19 cellular contexts compared by ENCODE assay signal in genomic region chr4:6441202-6441582, GRCh38. TPM values are rescaled to one million over a fixed set of nuclear protein-coding genes. Genes with fewer than 3 reads are reported as not detected.
DNase-seq lines count a peak whose midpoint lies in the region; ATAC-seq and TF ChIP-seq lines count a peak whose summit lies in the region.
"Had no signal": no experiment of that assay in that cellular context is flagged by ENCODE, and none has a peak within 500 bp of the region (broad histone marks: within the 10 kb centered on the region; RNA-seq: fewer than 3 reads in every experiment).

No MANE protein-coding gene starts in this region.

- no peak for DNase-seq in GM23338 (ENCODE audit: low spot score)
- DNase-seq in glutamatergic neuron, result no peak
- DNase-seq in OCI-M2 (lab: John Stamatoyannopoulos, UW; ENCODE audit: unreplicated experiment), result no peak
- no peak for DNase-seq in NCI-H2196 (lab: John Stamatoyannopoulos, UW; ENCODE audit: unreplicated experiment)
- DNase-seq: ACHN; AML-193; Calu3; CD8-positive, alpha-beta T cell; DMS53; DND-41; EL; GM23248; HFFc6; IMR-90 had no signal

- ATAC-seq in GM23338, result peak; percentile 40; the same call in 2 of the 3 replicates
- ATAC-seq in HG02938 (IDR thresholded peaks at IDR 0.05; ENCODE audit: unreplicated experiment), result no peak
- ATAC-seq: CD8-positive, alpha-beta T cell; GM12878; HCT116; K562 had no signal

- no peak overlapping the region for H3K27ac Mint-ChIP-seq in GM23338
- H3K27ac Mint-ChIP-seq in glutamatergic neuron (ENCODE audit: unreplicated experiment), result peak overlapping the region; percentile 33
- H3K27ac Mint-ChIP-seq: CD8-positive, alpha-beta T cell; HFFc6 had no signal

- H3K27me3 Mint-ChIP-seq in GM23338 (ENCODE audit: insufficient read depth, low read depth, poor library complexity), result peaks cover 3% of the 10 kb centered on the region
- H3K27me3 Mint-ChIP-seq in glutamatergic neuron (ENCODE audit: unreplicated experiment), result peaks cover 9% of the 10 kb centered on the region

- H3K4me1 ChIP-seq in BLaER1 treated with 17β-estradiol and CSF1 and Interleukin-3, amounts not matched to agents 10 nM and 100 nM, result peaks cover 22 to 54% (median 36%) of the 10 kb centered on the region in 10 experiments
- no peaks in the 10 kb centered on the region for H3K4me1 ChIP-seq in GM23338 (ENCODE audit: insufficient read depth)

- peak overlapping the region in 9 of 11 experiments; percentile 43 to 76 (median 68); a peak in 17 of 22 replicates for H3K4me2 ChIP-seq in BLaER1 treated with 17β-estradiol and CSF1 and Interleukin-3, amounts not matched to agents 10 nM and 100 nM
- H3K4me2 ChIP-seq in GM23338, result no peak overlapping the region

- H3K36me3 ChIP-seq in BLaER1 treated with 17β-estradiol and CSF1 and Interleukin-3, amounts not matched to agents 10 nM and 100 nM, result no peaks in the 10 kb centered on the region
- no peaks in the 10 kb centered on the region for H3K36me3 ChIP-seq in GM23338 (ENCODE audit: insufficient read depth)

- H3K4me3 Mint-ChIP-seq in GM23338 (no peak overlapping the region), glutamatergic neuron (ENCODE audit: unreplicated experiment) (no peak overlapping the region)
- H3K4me3 Mint-ChIP-seq: CD8-positive, alpha-beta T cell; HFFc6 had no signal

- peaks cover 3% of the 10 kb centered on the region; the same call in 2 of the 3 replicates for H3K4me1 Mint-ChIP-seq in GM23338
- peaks cover 18% of the 10 kb centered on the region for H3K4me1 Mint-ChIP-seq in glutamatergic neuron (ENCODE audit: low read depth, unreplicated experiment)

- no peak overlapping the region for H3K27ac ChIP-seq in BLaER1 treated with 17β-estradiol and CSF1 and Interleukin-3, amounts not matched to agents 10 nM and 100 nM
- no peak overlapping the region for H3K27ac ChIP-seq in GM23338 (ENCODE audit: low read depth)
- H3K27ac ChIP-seq: GM23248 had no signal

- no peaks in the 10 kb centered on the region for H3K9me2 ChIP-seq in GM23338 (ENCODE audit: insufficient read depth)

- H3F3A ChIP-seq in GM23338 (replicated peaks; ENCODE audit: low read depth), result no peaks in the 10 kb centered on the region

- H3K36me3 Mint-ChIP-seq in GM23338 (ENCODE audit: low read depth) (no peaks in the 10 kb centered on the region), glutamatergic neuron (ENCODE audit: unreplicated experiment) (peaks cover 2% of the 10 kb centered on the region)
- H3K36me3 Mint-ChIP-seq: CD8-positive, alpha-beta T cell had no signal

- H3K27me3 ChIP-seq in BLaER1 treated with 17β-estradiol and CSF1 and Interleukin-3, amounts not matched to agents 10 nM and 100 nM, result no peaks in the 10 kb centered on the region
- no peaks in the 10 kb centered on the region for H3K27me3 ChIP-seq in GM23338 (ENCODE audit: insufficient read depth)

- H3K9me3 ChIP-seq in BLaER1 treated with 17β-estradiol and CSF1 and Interleukin-3, amounts not matched to agents 10 nM and 100 nM (replicated peaks in 1 of 11), result peaks cover under 1 to 5% (median 1%) of the 10 kb centered on the region in 11 experiments; a peak in 10 of 22 replicates

- H3K9me3 Mint-ChIP-seq in GM23338 (no peaks in the 10 kb centered on the region; the same call in 2 of the 3 replicates), glutamatergic neuron (ENCODE audit: unreplicated experiment) (peaks cover 2% of the 10 kb centered on the region)
- H3K9me3 Mint-ChIP-seq: CD8-positive, alpha-beta T cell had no signal

- TF ChIP-seq CTCF in GM23338 (conservative IDR thresholded peaks at IDR 0.05; ENCODE audit: low read depth in 2 of 2) (no peak), glutamatergic neuron (IDR thresholded peaks at IDR 0.05; ENCODE audit: partially characterized antibody, unreplicated experiment) (no peak)

- no peak overlapping the region for H2AFZ ChIP-seq in GM23338
- H2AFZ ChIP-seq: GM23248 had no signal

- H3K4me3 ChIP-seq in BLaER1 treated with 17β-estradiol and CSF1 and Interleukin-3, amounts not matched to agents 10 nM and 100 nM, result no peak overlapping the region; a peak in 1 of 20 replicates
- no peak overlapping the region for H3K4me3 ChIP-seq in GM23338
- H3K4me3 ChIP-seq: GM12878, GM23248, K562 had no signal

- H3K9ac ChIP-seq in BLaER1 treated with 17β-estradiol and CSF1 and Interleukin-3, amounts not matched to agents 10 nM and 100 nM, result no peak overlapping the region
- H3K9ac ChIP-seq: GM23248 had no signal

- H4K20me1 ChIP-seq in BLaER1 treated with 17β-estradiol and CSF1 and Interleukin-3, amounts not matched to agents 10 nM and 100 nM, result no peaks in the 10 kb centered on the region; a peak in 1 of 22 replicates
- H4K20me1 ChIP-seq in GM23338 (replicated peaks; ENCODE audit: insufficient read depth), result no peaks in the 10 kb centered on the region

- H3K79me2 ChIP-seq in GM23338 (replicated peaks; ENCODE audit: insufficient read depth), result no peaks in the 10 kb centered on the region

TF ChIP-seq in GM23338, 12 proteins besides CTCF, POLR2A, EP300 and RAD21:
- TF ChIP-seq EZH2phosphoT487 (IDR thresholded peaks at IDR 0.05; ENCODE audit: unreplicated experiment), result no peak

RNA-seq across cellular contexts. Expression of gene PPP2R2C, which starts 31.2 kb away (rescaled TPM):
- 7.6 and 9.2 TPM in 2 replicates for total RNA-seq in GM23338 (2014; rRNA removed; shearing (Covaris generic))
- 0.77 and 1.3 TPM in 2 replicates for polyA plus RNA-seq in GM23338 (2016; fragmentation: Nextera tagmentation; extraction: Ambion mirVana)
- total RNA-seq in glutamatergic neuron (ENCODE audit: unreplicated experiment), result 9.4 TPM
- total RNA-seq: CD8-positive, alpha-beta T cell; GM23248; IMR-90 had no signal
- polyA plus RNA-seq: GM23248 had no signal
